Comparison of ENCODE assay signal across 20 cellular contexts in genomic region chr10:20618148-20618547, GRCh38.
"Had no signal": no experiment of that assay in that cellular context is flagged by ENCODE, and none has a peak within 500 bp of the region (broad histone marks: within the 10 kb centered on the region; RNA-seq: fewer than 3 reads in every experiment).

No MANE protein-coding gene starts in this region.

- H3K4me3 ChIP-seq: SJCRH30 had no signal

- H3K27ac ChIP-seq: SJCRH30 had no signal

- DNase-seq: Karpas-422, KG1, MM.1S, NCI-H1092 treated with DMSO at 0.1 percent for 48 hours, NCI-H1436, NCI-H187, NCI-H2029, NCI-H2081 treated with DMSO at 0.1 percent for 48 hours, NCI-H2171, NCI-H226, NCI-H446, NCI-H510A, NCI-H524 treated with DMSO at 0.1 percent for 48 hours, NCI-H69, NCI-H774, SHP77 treated with DMSO at 0.1 percent for 48 hours, SJCRH30 had no signal

- H3K36me3 ChIP-seq: SJCRH30 had no signal

- H3K9me3 ChIP-seq: SJCRH30 had no signal

- H3K27me3 ChIP-seq: SJCRH30 had no signal

- ATAC-seq: Panc1, Right ventricle myocardium inferior, SK-N-SH treated with all-trans-retinoic acid at 6 μM for 48 hours had no signal
